1 cellular context compared by ENCODE assay signal in genomic region chr9:114505187-114506081, GRCh38.
TF ChIP-seq lines count a peak whose summit lies in the region.

WHRN (minus strand) TSS chr9:114505473; CDS start chr9:114504801, 672 bp downstream.

TF ChIP-seq in HCT116, 20 proteins besides CTCF, POLR2A, EP300 and RAD21 (continued from another document):
- TF ChIP-seq REST (IDR thresholded peaks at IDR 0.05; ENCODE audit: low read depth): no peak
- TF ChIP-seq JUND (IDR thresholded peaks at IDR 0.05): no peak
- TF ChIP-seq, protein P1, sequence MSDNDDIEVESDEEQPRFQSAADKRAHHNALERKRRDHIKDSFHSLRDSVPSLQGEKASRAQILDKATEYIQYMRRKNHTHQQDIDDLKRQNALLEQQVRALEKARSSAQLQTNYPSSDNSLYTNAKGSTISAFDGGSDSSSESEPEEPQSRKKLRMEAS (IDR thresholded peaks at IDR 0.05): peak; percentile 25; the same call in 1 of the 2 replicates
- TF ChIP-seq FOSL1 (IDR thresholded peaks at IDR 0.05; ENCODE audit: low read depth): no peak
- no peak for TF ChIP-seq CBX3 (IDR thresholded peaks at IDR 0.05; ENCODE audit: low read depth)
- TF ChIP-seq CEBPB (IDR thresholded peaks at IDR 0.05; ENCODE audit: low read depth): no peak
- TF ChIP-seq, protein P2, sequence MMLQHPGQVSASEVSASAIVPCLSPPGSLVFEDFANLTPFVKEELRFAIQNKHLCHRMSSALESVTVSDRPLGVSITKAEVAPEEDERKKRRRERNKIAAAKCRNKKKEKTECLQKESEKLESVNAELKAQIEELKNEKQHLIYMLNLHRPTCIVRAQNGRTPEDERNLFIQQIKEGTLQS (IDR thresholded peaks at IDR 0.05): no peak
- no peak for TF ChIP-seq ZNF274 (IDR thresholded peaks at IDR 0.05; ENCODE audit: low read depth, low read length)
TF ChIP-seq in HCT116: peak in this region for 6.
